In genomic region chr20:9978395-9979004, GRCh38 we compare ENCODE assay signal across 8 cellular contexts. TPM values are rescaled to one million over a fixed set of nuclear protein-coding genes. Genes with fewer than 3 reads are reported as not detected.
A peak's percentile ranks its signal among the peaks of the same experiment; 100 is the strongest.
DNase-seq lines count a peak whose midpoint lies in the region; ATAC-seq and TF ChIP-seq lines count a peak whose summit lies in the region.

No MANE protein-coding gene starts in this region.

- H3K79me2 ChIP-seq in neural cell (replicated peaks; ENCODE audit: insufficient read depth, low read length) = no peaks in the 10 kb centered on the region

- no peaks in the 10 kb centered on the region for H3K9me2 ChIP-seq in neural cell (ENCODE audit: insufficient read depth, low read length)

- DNase-seq in G401 (ENCODE audit: low spot score) (peak; percentile 96), NCI-H345 (lab: John Stamatoyannopoulos, UW) (peak; percentile 82), fibroblast of gingiva (ENCODE audit: low read depth) (peak; percentile 93)
- no peak for DNase-seq in activated CD4-positive, CD25-positive, alpha-beta regulatory T cell treated with anti-CD3 and anti-CD28 coated beads, Interleukin-2, amount 50 U/mL, for 72 hours

- H4K20me1 ChIP-seq in neural cell (ENCODE audit: insufficient read depth) = no peaks in the 10 kb centered on the region

- TF ChIP-seq RAD21 in neural cell (conservative IDR thresholded peaks at IDR 0.05) = peak; percentile 98

- peak; percentile 61 for TF ChIP-seq CTCF in WI38 (IDR thresholded peaks at IDR 0.05; ENCODE audit: low read depth, low read length)
- peak; percentile 97 for TF ChIP-seq CTCF in neural cell (IDR thresholded peaks at IDR 0.05; ENCODE audit: poor library complexity, severe bottlenecking)

- no peaks in the 10 kb centered on the region for H3K36me3 ChIP-seq in neural cell (ENCODE audit: insufficient read depth, low read length)

- H3K4me3 ChIP-seq in WI38 (ENCODE audit: low read depth, low read length) (no peak overlapping the region), neural cell (ENCODE audit: low read length) (no peak overlapping the region)

- no peak for TF ChIP-seq EP300 in neural cell (conservative IDR thresholded peaks at IDR 0.05; ENCODE audit: poor library complexity, severe bottlenecking)

- no peak overlapping the region for H3K4me2 ChIP-seq in neural cell (ENCODE audit: low read length)

- no peak overlapping the region for H3K27ac ChIP-seq in neural cell (ENCODE audit: low read length)

- in situ Hi-C loops in G401 (cut with HindIII; ENCODE audit: low sequenced_read_pairs) = no loop called here

- ATAC-seq in GM19468 (IDR thresholded peaks at IDR 0.05; ENCODE audit: extremely low read depth, unreplicated experiment) = peak; percentile 86
- peak; percentile 90 for ATAC-seq in HG03460 (IDR thresholded peaks at IDR 0.05; ENCODE audit: unreplicated experiment)

- H3K9ac ChIP-seq in neural cell (ENCODE audit: low read length) = no peak overlapping the region

- H3K27me3 ChIP-seq in neural cell (ENCODE audit: insufficient read depth, low read depth, low read length) = no peaks in the 10 kb centered on the region

- no peak overlapping the region for H2AFZ ChIP-seq in neural cell (ENCODE audit: low read depth, low read length)

- no peaks in the 10 kb centered on the region for H3F3A ChIP-seq in neural cell (ENCODE audit: insufficient read depth, low read length, poor library complexity, severe bottlenecking)

- H3K9me3 ChIP-seq in neural cell (ENCODE audit: low read length) = no peaks in the 10 kb centered on the region

TF ChIP-seq in neural cell, 6 proteins besides CTCF, POLR2A, EP300 and RAD21:
- TF ChIP-seq TAF1 (IDR thresholded peaks at IDR 0.05; ENCODE audit: low read depth) (no peak), SMC3 (conservative IDR thresholded peaks at IDR 0.05; ENCODE audit: poor library complexity) (peak; percentile 95)

RNA-seq across cellular contexts. Expression of gene ANKEF1, which starts 56.3 kb away (rescaled TPM):
- total RNA-seq in G401 (2014; rRNA removed; shearing (Covaris generic)) = 1.2 and 1.4 TPM in 2 replicates
- 3.2 and 3.5 TPM in 2 replicates for polyA plus RNA-seq in neural cell
- polyA minus RNA-seq in neural cell = 7.5 and 9.3 TPM in 2 replicates
